Comparison of ENCODE assay signal across 11 cellular contexts in the genomic region with DNA sequence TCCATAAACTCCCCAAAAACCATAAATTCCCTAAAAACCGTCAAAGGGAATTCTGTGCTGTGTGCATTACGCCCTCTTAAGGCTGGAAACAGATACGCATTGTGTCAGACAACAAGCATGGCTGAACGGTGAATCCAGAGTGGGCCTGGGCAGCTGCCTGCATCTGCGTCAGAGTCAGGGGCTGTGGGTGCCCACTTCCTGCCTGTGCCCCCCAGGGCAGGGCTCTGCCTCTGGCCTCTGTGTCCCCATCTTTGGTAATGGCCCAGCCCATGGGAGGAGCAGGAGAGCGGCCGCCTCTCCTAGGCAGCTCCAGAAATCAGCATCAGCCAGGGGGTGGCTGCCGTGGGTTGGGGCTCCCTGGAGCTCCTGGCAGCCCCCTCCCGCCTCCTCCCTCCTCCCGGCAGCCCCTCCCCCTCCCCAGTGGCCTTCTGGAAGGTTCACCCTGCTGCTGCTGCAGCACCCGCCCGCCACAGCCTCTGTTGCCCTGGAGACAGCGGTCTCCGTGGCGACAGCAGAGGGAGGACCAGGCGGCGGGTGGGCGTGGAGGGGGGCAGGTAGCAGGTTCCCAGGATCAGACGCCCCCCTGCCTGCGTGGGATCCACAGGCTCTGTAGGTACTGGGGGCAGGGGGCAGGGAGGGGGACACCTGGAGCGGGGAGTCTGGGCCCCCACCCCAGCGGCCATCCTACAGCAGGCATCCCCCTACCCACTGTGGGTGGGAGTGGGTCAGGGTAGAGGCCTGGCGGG.
A peak's percentile ranks its signal among the peaks of the same experiment; 100 is the strongest.
DNase-seq lines count a peak whose midpoint lies in the region; ATAC-seq and TF ChIP-seq lines count a peak whose summit lies in the region.
"Had no signal": no experiment of that assay in that cellular context is flagged by ENCODE, and none has a peak within 500 bp of the region (broad histone marks: within the 10 kb centered on the region; RNA-seq: fewer than 3 reads in every experiment).

No MANE protein-coding gene starts in this region.

- H3K27ac ChIP-seq in OCI-LY3 (ENCODE audit: low read length), result no peak overlapping the region
- H3K27ac ChIP-seq: colonic mucosa had no signal

- H4K20me1 ChIP-seq in OCI-LY3 (ENCODE audit: insufficient read depth, low read length), result no peaks in the 10 kb centered on the region

- H3K27ac Mint-ChIP-seq in stimulated activated memory B cell treated with anti-CD40 and anti-IgM and Interleukin-4, amounts not matched to agents 10 μg/mL and 1 μg/mL and 100 μg/mL, for 72 hours, result no peak overlapping the region
- H3K27ac Mint-ChIP-seq: CD8-positive, alpha-beta memory T cell had no signal

- peaks cover 38% of the 10 kb centered on the region for H3K27me3 Mint-ChIP-seq in stimulated activated memory B cell treated with anti-CD40 and anti-IgM and Interleukin-4, amounts not matched to agents 10 μg/mL and 1 μg/mL and 100 μg/mL, for 72 hours

- H3K4me3 ChIP-seq in OCI-LY3 (ENCODE audit: low read length) (no peak overlapping the region), epithelial cell of esophagus (ENCODE audit: low read length) (no peak overlapping the region)
- H3K4me3 ChIP-seq: colonic mucosa had no signal

- H3K4me3 Mint-ChIP-seq in stimulated activated memory B cell treated with anti-CD40 and anti-IgM and Interleukin-4, amounts not matched to agents 10 μg/mL and 1 μg/mL and 100 μg/mL, for 72 hours, result no peak overlapping the region

- H3K4me1 ChIP-seq in OCI-LY3 (ENCODE audit: low read length), result peaks cover 7% of the 10 kb centered on the region
- H3K4me1 ChIP-seq: colonic mucosa had no signal

- H3K9me3 ChIP-seq in OCI-LY3 (ENCODE audit: insufficient read depth, low read length), result no peaks in the 10 kb centered on the region
- H3K9me3 ChIP-seq: colonic mucosa had no signal

- no peak overlapping the region for H3K9ac ChIP-seq in OCI-LY3 (ENCODE audit: low read length)

- H3K79me2 ChIP-seq in OCI-LY3 (ENCODE audit: low read length), result no peaks in the 10 kb centered on the region

- H3K4me2 ChIP-seq in OCI-LY3 (ENCODE audit: low read length), result no peak overlapping the region; the same call in 1 of the 2 replicates

- no peak overlapping the region for H2AFZ ChIP-seq in OCI-LY3 (ENCODE audit: low read depth, low read length)

- DNase-seq in NCI-H2196 (lab: John Stamatoyannopoulos, UW; ENCODE audit: unreplicated experiment) (peak; percentile 7), NCI-H2196 treated with DMSO at 0.1 percent for 48 hours (lab: John Stamatoyannopoulos, UW; ENCODE audit: unreplicated experiment) (no peak), epithelial cell of esophagus (ENCODE audit: low read depth) (peak; percentile 40), germinal center (ENCODE audit: low spot score) (no peak), NCI-H82 (lab: John Stamatoyannopoulos, UW) (no peak), AML-193 (lab: John Stamatoyannopoulos, UW) (no peak)
- DNase-seq: colonic mucosa, T-helper 9 cell had no signal

- peak; percentile 65 for TF ChIP-seq CTCF in OCI-LY3 (IDR thresholded peaks at IDR 0.05; ENCODE audit: low read depth, low read length)
- TF ChIP-seq CTCF in epithelial cell of esophagus (IDR thresholded peaks at IDR 0.05; ENCODE audit: insufficient read depth, low read depth, low read length, missing control alignments), result peak; percentile 56

- H3K4me1 Mint-ChIP-seq in stimulated activated memory B cell treated with anti-CD40 and anti-IgM and Interleukin-4, amounts not matched to agents 10 μg/mL and 1 μg/mL and 100 μg/mL, for 72 hours, result peaks cover 25% of the 10 kb centered on the region

- peaks cover 15% of the 10 kb centered on the region for H3K27me3 ChIP-seq in OCI-LY3 (ENCODE audit: low read depth, low read length)

- H3K36me3 ChIP-seq in OCI-LY3 (replicated peaks; ENCODE audit: low read depth, low read length), result no peaks in the 10 kb centered on the region
- H3K36me3 ChIP-seq: colonic mucosa had no signal

- no peaks in the 10 kb centered on the region for H3K9me3 Mint-ChIP-seq in stimulated activated memory B cell treated with anti-CD40 and anti-IgM and Interleukin-4, amounts not matched to agents 10 μg/mL and 1 μg/mL and 100 μg/mL, for 72 hours
- H3K9me3 Mint-ChIP-seq: CD8-positive, alpha-beta memory T cell had no signal

- ATAC-seq in stimulated activated memory B cell treated with anti-CD40 and anti-IgM and Interleukin-4, amounts not matched to agents 10 μg/mL and 1 μg/mL and 100 μg/mL, for 72 hours, result peak; percentile 14

- H3K36me3 Mint-ChIP-seq in stimulated activated memory B cell treated with anti-CD40 and anti-IgM and Interleukin-4, amounts not matched to agents 10 μg/mL and 1 μg/mL and 100 μg/mL, for 72 hours, result no peaks in the 10 kb centered on the region
- H3K36me3 Mint-ChIP-seq: CD8-positive, alpha-beta memory T cell had no signal

Comparison
In these comparisons a context has a peak if more than half of its experiments do, and no peak if none do; other contexts are left out.
1. DNase-seq: peak in NCI-H2196 (single experiment) and epithelial cell of esophagus (single experiment); none in NCI-H2196 treated with DMSO at 0.1 percent for 48 hours (single experiment), germinal center (single experiment), NCI-H82 (single experiment) and AML-193 (0 of 2).